In genomic region chr18:35159782-35160181, GRCh38 we compare ENCODE assay signal across 15 cellular contexts.
DNase-seq lines count a peak whose midpoint lies in the region; ATAC-seq, FAIRE-seq and TF ChIP-seq lines count a peak whose summit lies in the region.
"Had no signal": no experiment of that assay in that cellular context is flagged by ENCODE, and none has a peak within 500 bp of the region (broad histone marks: within the 10 kb centered on the region; RNA-seq: fewer than 3 reads in every experiment).

No MANE protein-coding gene starts in this region.

- no peak overlapping the region for H3K23ac ChIP-seq in mesenchymal stem cell (ENCODE audit: low read length in 2 of 2)

- H3K9ac ChIP-seq in GM12878 (ENCODE audit: control insufficient read depth, insufficient read depth, low read length) (no peak overlapping the region), mesenchymal stem cell (ENCODE audit: low read length) (no peak overlapping the region)

- H3K79me2 ChIP-seq in GM12878 (ENCODE audit: control insufficient read depth, insufficient read depth, low read length), result no peaks in the 10 kb centered on the region

- H2AK5ac ChIP-seq in mesenchymal stem cell (ENCODE audit: low read length, severe bottlenecking), result no peak overlapping the region

- H4K20me1 ChIP-seq in GM12878 (ENCODE audit: control insufficient read depth, insufficient read depth), result no peaks in the 10 kb centered on the region

- no peak overlapping the region for H2BK5ac ChIP-seq in mesenchymal stem cell (ENCODE audit: low read depth, low read length, poor library complexity, severe bottlenecking)

- H3K4me3 ChIP-seq in GM12878 (no peak overlapping the region), mesenchymal stem cell (ENCODE audit: insufficient read depth in 1 of 2, low read depth in 1 of 2, low read length in 2 of 2) (no peak overlapping the region)
- H3K4me3 ChIP-seq: GM23338, MG63, psoas muscle, stomach had no signal

- no peak overlapping the region for H4K8ac ChIP-seq in mesenchymal stem cell (ENCODE audit: low read length)

- POLR2A ChIA-PET in GM12878 (lab: Charles Lee), result no interaction called here

- H3K4me2 ChIP-seq in GM12878 (ENCODE audit: control insufficient read depth, insufficient read depth), result no peak overlapping the region
- H3K4me2 ChIP-seq in mesenchymal stem cell (ENCODE audit: low read length, poor library complexity, severe bottlenecking), result no peak overlapping the region
- H3K4me2 ChIP-seq: GM23338 had no signal

- SMC1A ChIA-PET in GM12878 (lab: Charles Lee; ENCODE audit: uncharacterized antibody, unreplicated experiment), result interaction anchor here (1.0 to 3.5 kb wide), 3 partner anchors 12 to 130 kb away, joined by 3 to 16 read pairs (median 3); no protein-coding TSS in a partner anchor

- H2BK15ac ChIP-seq in mesenchymal stem cell (ENCODE audit: low read depth, poor library complexity, severe bottlenecking), result no peak overlapping the region

- H3K4ac ChIP-seq in mesenchymal stem cell (ENCODE audit: low read depth in 1 of 2, low read length in 2 of 2), result no peak overlapping the region

- TF ChIP-seq CTCF in GM12878 (IDR thresholded peaks at IDR 0.05 in 2 of 3, conservative IDR thresholded peaks at IDR 0.05 in 1 of 3; ENCODE audit: control insufficient read depth in 2 of 3, extremely low read depth in 1 of 3, insufficient read depth in 1 of 3, low read depth in 3 of 3, low read length in 3 of 3), result no peak

- H3K4me1 ChIP-seq in GM12878 (ENCODE audit: control insufficient read depth, insufficient read depth, low read length) (0 out of 2 replicates have a peak, but pooled peaks cover 3% of the 10 kb centered on the region), mesenchymal stem cell (ENCODE audit: control insufficient read depth, insufficient read depth, low read depth, low read length) (peaks cover 1% of the 10 kb centered on the region)

- no peaks in the 10 kb centered on the region for H3K27me3 ChIP-seq in GM12878 (replicated peaks in 1 of 2; ENCODE audit: control insufficient read depth in 2 of 2, insufficient read depth in 2 of 2, low read length in 1 of 2)
- no peaks in the 10 kb centered on the region for H3K27me3 ChIP-seq in mesenchymal stem cell (ENCODE audit: control insufficient read depth in 1 of 2, insufficient read depth in 1 of 2, low read length in 2 of 2)
- H3K27me3 ChIP-seq: MG63, stomach had no signal

- TF ChIP-seq RAD21 in GM12878 (IDR thresholded peaks at IDR 0.05; ENCODE audit: insufficient read depth, low read depth, low read length), result no peak

- H3K36me3 ChIP-seq in GM12878 (ENCODE audit: control insufficient read depth in 2 of 2, insufficient read depth in 2 of 2, low read length in 1 of 2) (no peaks in the 10 kb centered on the region), mesenchymal stem cell (ENCODE audit: control insufficient read depth in 1 of 2, insufficient read depth in 2 of 2, low read depth in 1 of 2, low read length in 2 of 2) (no peaks in the 10 kb centered on the region)
- H3K36me3 ChIP-seq: MG63, stomach had no signal

- no peak overlapping the region for H3K18ac ChIP-seq in mesenchymal stem cell (ENCODE audit: low read depth in 1 of 2, low read length in 2 of 2)

- 42% methylated on average over 3 of the region's 3 CpGs for WGBS in GM12878 (ENCODE audit: insufficient coverage, insufficient replicate concordance, low lambda C conversion rate, missing lambda C conversion rate)
- 64% methylated on average over 3 of the region's 3 CpGs for WGBS in mesenchymal stem cell

- H3K9me3 ChIP-seq in GM12878 (replicated peaks; ENCODE audit: control insufficient read depth, insufficient read depth, low read length) (no peaks in the 10 kb centered on the region), mesenchymal stem cell (ENCODE audit: control insufficient read depth, low read length) (no peaks in the 10 kb centered on the region)
- H3K9me3 ChIP-seq: MG63, psoas muscle, stomach had no signal

- no peaks in the 10 kb centered on the region for H3K79me1 ChIP-seq in mesenchymal stem cell (replicated peaks; ENCODE audit: low read length, poor library complexity, severe bottlenecking)

- TF ChIP-seq EP300 in GM12878 (IDR thresholded peaks at IDR 0.05; ENCODE audit: borderline replicate concordance in 1 of 2, control insufficient read depth in 1 of 2, low read depth in 2 of 2, low read length in 2 of 2), result no peak

- in situ Hi-C loops in GM12878 (cut with MboI), result no loop called here

- H2BK120ac ChIP-seq in mesenchymal stem cell (ENCODE audit: low read depth, low read length), result no peak overlapping the region

- intact Hi-C loops in GM12878 (cut with micrococcal nuclease; ENCODE audit: unreplicated experiment), result no loop called here

- RAD21 ChIA-PET in GM12878 (lab: Charles Lee; ENCODE audit: unreplicated experiment), result interaction anchor here (1.0 kb wide), 1 partner anchor 121 kb away, joined by 3 read pairs; no protein-coding TSS in a partner anchor

- ATAC-seq in GM21717 (IDR thresholded peaks at IDR 0.05; ENCODE audit: unreplicated experiment) (peak; percentile 54), GM12878 (peak; percentile 72)
- ATAC-seq: GM23338 had no signal

- H2AFZ ChIP-seq in GM12878 (ENCODE audit: control insufficient read depth, low read depth, low read length) (no peak overlapping the region), mesenchymal stem cell (ENCODE audit: low read depth, low read length) (no peak overlapping the region)
- H2AFZ ChIP-seq: GM23338 had no signal

- no TSS peak for BruUV-seq in GM12878 (replicated peaks; lab: Mats Ljungman, UMichigan)

- DNase-seq in GM12891 (ENCODE audit: insufficient read length, low spot score), result no peak
- DNase-seq in HT1080 (ENCODE audit: low read depth), result peak; percentile 52
- no peak for DNase-seq in GM12878 (ENCODE audit: low read depth, low spot score)
- DNase-seq in mesenchymal stem cell, result no peak
- DNase-seq in NCI-H82 treated with DMSO at 0.1 percent for 48 hours (lab: John Stamatoyannopoulos, UW; ENCODE audit: unreplicated experiment), result no peak
- no peak for DNase-seq in HPDE6-E6E7 (ENCODE audit: extremely low spot score)
- DNase-seq in NCI-H187 treated with DMSO at 0.1 percent for 48 hours (lab: John Stamatoyannopoulos, UW), result no peak
- DNase-seq: MG63, psoas muscle, stomach had no signal

- FAIRE-seq in GM12891 (lab: Jason Lieb, UNC) (peak; percentile 13), GM12878 (lab: Jason Lieb, UNC) (no peak)
- FAIRE-seq: G401.6 had no signal

- H3K14ac ChIP-seq in mesenchymal stem cell (ENCODE audit: low read length in 2 of 2), result no peak overlapping the region

- no peak overlapping the region for H3K27ac ChIP-seq in GM12878 (ENCODE audit: control insufficient read depth, insufficient read depth)
- no peak overlapping the region for H3K27ac ChIP-seq in mesenchymal stem cell (ENCODE audit: low read length, poor library complexity, severe bottlenecking)
- H3K27ac ChIP-seq: C4-2B, psoas muscle, stomach, VCaP had no signal

- TF ChIP-seq POLR2A in GM12891 (IDR thresholded peaks at IDR 0.05; ENCODE audit: low read depth, low read length) (no peak), GM12878 (IDR thresholded peaks at IDR 0.05; ENCODE audit: low read depth, low read length) (no peak)

- CTCF ChIA-PET in GM12878 (lab: Yijun Ruan, JAX), result interaction anchor here (0.7 kb wide), 2 partner anchors 12 to 130 kb away, joined by 3 to 5 read pairs; no protein-coding TSS in a partner anchor

- H4K91ac ChIP-seq in mesenchymal stem cell (ENCODE audit: low read length), result no peak overlapping the region

- no peak overlapping the region for H2BK12ac ChIP-seq in mesenchymal stem cell (ENCODE audit: low read length in 2 of 2)

TF ChIP-seq in GM12891, 5 proteins besides CTCF, POLR2A, EP300 and RAD21:
- TF ChIP-seq TAF1 (IDR thresholded peaks at IDR 0.05; ENCODE audit: low read depth, low read length) (no peak), POLR2AphosphoS5 (IDR thresholded peaks at IDR 0.05; ENCODE audit: low read depth, low read length) (no peak), SPI1 (IDR thresholded peaks at IDR 0.05; ENCODE audit: low read depth, low read length) (no peak), POU2F2 (IDR thresholded peaks at IDR 0.05; ENCODE audit: low read depth, low read length) (no peak), PAX5 (IDR thresholded peaks at IDR 0.05; ENCODE audit: insufficient read depth, low read length, severe bottlenecking) (no peak)

TF ChIP-seq in GM12878, 131 proteins besides CTCF, POLR2A, EP300 and RAD21:
- TF ChIP-seq SIX5 (IDR thresholded peaks at IDR 0.05; ENCODE audit: low read depth, low read length, severe bottlenecking) (no peak), FOXM1 (IDR thresholded peaks at IDR 0.05; ENCODE audit: low read depth, low read length) (no peak), MLLT1 (IDR thresholded peaks at IDR 0.05) (no peak), NFXL1 (IDR thresholded peaks at IDR 0.05; ENCODE audit: borderline replicate concordance) (no peak), JUNB (IDR thresholded peaks at IDR 0.05) (peak; percentile 34), ZBTB33 (IDR thresholded peaks at IDR 0.05) (no peak)
